31 cellular contexts compared by ENCODE assay signal in genomic region chr1:7105258-7105657, GRCh38.
"Had no signal": no experiment of that assay in that cellular context is flagged by ENCODE, and none has a peak within 500 bp of the region (broad histone marks: within the 10 kb centered on the region; RNA-seq: fewer than 3 reads in every experiment).

No MANE protein-coding gene starts in this region.

- DNase-seq: Kasumi-1, MG63, MM.1S, MV-4-11, NCI-H1048, NCI-H1092, NCI-H1092 treated with DMSO at 0.1 percent for 48 hours, NCI-H1105, NCI-H1105 treated with DMSO at 0.1 percent for 48 hours, NCI-H1417 treated with DMSO at 0.1 percent for 48 hours, NCI-H1436 treated with DMSO at 0.1 percent for 48 hours, NCI-H146, NCI-H1694, NCI-H1694 treated with DMSO at 0.1 percent for 48 hours, NCI-H187, NCI-H187 treated with DMSO at 0.1 percent for 48 hours, NCI-H1930, NCI-H2029, NCI-H2029 treated with DMSO at 0.1 percent for 48 hours, NCI-H2081, NCI-H2081 treated with DMSO at 0.1 percent for 48 hours, NCI-H2107, NCI-H2227 treated with DMSO at 0.1 percent for 48 hours, NCI-H226, NCI-H345, NCI-H446, NCI-H446 treated with DMSO at 0.1 percent for 48 hours, NCI-H510A, NCI-H510A treated with DMSO at 0.1 percent for 48 hours, NCI-H524, NCI-H524 treated with DMSO at 0.1 percent for 48 hours had no signal

- H3K4me3 ChIP-seq: MG63 had no signal

- H3K27me3 ChIP-seq: MG63 had no signal

- H3K9me3 ChIP-seq: MG63 had no signal

- H3K36me3 ChIP-seq: MG63 had no signal
